5 cellular contexts compared by ENCODE assay signal in the genomic region with DNA sequence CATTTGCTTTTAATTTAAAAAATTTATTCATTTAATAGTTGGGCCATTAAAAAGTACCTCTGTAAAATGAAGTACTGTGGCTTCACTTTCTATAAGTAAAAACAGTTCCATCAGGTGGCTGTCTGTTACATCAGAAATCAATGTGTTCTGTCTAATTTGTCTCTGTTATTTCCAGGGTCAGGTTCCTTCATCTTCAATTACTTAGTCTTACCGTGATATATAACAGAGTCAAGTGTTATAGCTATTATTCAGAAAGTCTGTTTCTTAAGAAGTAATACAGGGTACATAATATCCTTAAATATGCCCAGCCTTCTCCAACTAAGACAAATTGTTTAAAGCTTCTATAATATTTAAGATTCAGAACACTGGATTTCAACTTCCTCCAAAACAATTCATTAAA.
"Had no signal": no experiment of that assay in that cellular context is flagged by ENCODE, and none has a peak within 500 bp of the region (broad histone marks: within the 10 kb centered on the region; RNA-seq: fewer than 3 reads in every experiment).

No MANE protein-coding gene starts in this region.

- ATAC-seq: HepG2, K562 had no signal

- H3K27ac ChIP-seq: HL-60 had no signal

- H3K4me3 ChIP-seq: K562 had no signal

- DNase-seq: IMR-90, KBM-7 had no signal
